2 cellular contexts compared by ENCODE assay signal in genomic region chr16:57782607-57783055, GRCh38.
A peak's percentile ranks its signal among the peaks of the same experiment; 100 is the strongest.
TF ChIP-seq lines count a peak whose summit lies in the region.
"Not testable (repeated sequence)": the region's sequence is repeated elsewhere in the genome, so short reads cannot be mapped to it uniquely, and the experiment has no call there.

No MANE protein-coding gene starts in this region.

TF ChIP-seq in K562, 482 proteins besides CTCF, POLR2A, EP300 and RAD21:
- 0 out of 2 replicates have a peak, but pooled peaks have one; percentile 16 for TF ChIP-seq CEBPB (tag; IDR thresholded peaks at IDR 0.05)

TF ChIP-seq in HepG2, 621 proteins besides CTCF, POLR2A, EP300 and RAD21 (continues in another document):
- TF ChIP-seq IRX3 (CRISPR knock-in tag; IDR thresholded peaks at IDR 0.05; ENCODE audit: borderline replicate concordance, low read depth) (0 out of 2 replicates have a peak, but pooled peaks have one; percentile 47), ZNF503 (CRISPR knock-in tag; IDR thresholded peaks at IDR 0.05) (peak; percentile 88), RERE (CRISPR knock-in tag; IDR thresholded peaks at IDR 0.05; ENCODE audit: low read depth) (peak; percentile 67), SNAI1 (CRISPR knock-in tag; IDR thresholded peaks at IDR 0.05; ENCODE audit: borderline replicate concordance) (peak; percentile 73; the same call in 1 of the 2 replicates), JUND (CRISPR knock-in tag; IDR thresholded peaks at IDR 0.05) (peak; percentile 34; the same call in 1 of the 2 replicates), ZNF124 (CRISPR knock-in tag; IDR thresholded peaks at IDR 0.05) (peak; percentile 39; the same call in 1 of the 2 replicates), SNAPC4 (CRISPR knock-in tag; IDR thresholded peaks at IDR 0.05) (0 out of 2 replicates have a peak, but pooled peaks have one; percentile 57), ZBTB37 (CRISPR knock-in tag; IDR thresholded peaks at IDR 0.05) (0 out of 2 replicates have a peak, but pooled peaks have one; percentile 49), SMAD3 (CRISPR knock-in tag; IDR thresholded peaks at IDR 0.05) (peak; percentile 86), HNF1B (CRISPR knock-in tag; IDR thresholded peaks at IDR 0.05) (peak; percentile 41; the same call in 1 of the 2 replicates), ZNF264 (CRISPR knock-in tag; IDR thresholded peaks at IDR 0.05) (peak; percentile 90), ZGPAT (CRISPR knock-in tag; IDR thresholded peaks at IDR 0.05) (peak; percentile 93), JARID2 (CRISPR knock-in tag; IDR thresholded peaks at IDR 0.05; ENCODE audit: insufficient replicate concordance) (peak; percentile 42), YY1 (IDR thresholded peaks at IDR 0.05; ENCODE audit: insufficient read depth, insufficient replicate concordance, low read depth, low read length) (peak; percentile 34), ARID5B (CRISPR knock-in tag; IDR thresholded peaks at IDR 0.05) (peak; percentile 99), MEF2D (CRISPR knock-in tag; IDR thresholded peaks at IDR 0.05) (0 out of 2 replicates have a peak, but pooled peaks have one; percentile 27), ZMYM3 (CRISPR knock-in tag; IDR thresholded peaks at IDR 0.05) (peak; percentile 44), THRA (CRISPR knock-in tag; IDR thresholded peaks at IDR 0.05; ENCODE audit: borderline replicate concordance) (peak; percentile 79; the same call in 1 of the 2 replicates), LCORL (CRISPR knock-in tag; IDR thresholded peaks at IDR 0.05) (peak; percentile 87), IRF2 (CRISPR knock-in tag; IDR thresholded peaks at IDR 0.05) (peak; percentile 84), FOXK1 (CRISPR knock-in tag; IDR thresholded peaks at IDR 0.05; ENCODE audit: borderline replicate concordance, low read depth) (peak; percentile 95), MYPOP (CRISPR knock-in tag; IDR thresholded peaks at IDR 0.05) (peak; percentile 43; the same call in 1 of the 2 replicates), NR2F6 (IDR thresholded peaks at IDR 0.05) (peak; percentile 84), NR2F6 (CRISPR knock-in tag; IDR thresholded peaks at IDR 0.05) (peak; percentile 91)
- TF ChIP-seq LCORL (IDR thresholded peaks at IDR 0.05) = not testable (repeated sequence)
